Comparison of ENCODE assay signal across 14 cellular contexts in genomic region chr17:1505586-1505985, GRCh38. TPM values are rescaled to one million over a fixed set of nuclear protein-coding genes. Genes with fewer than 3 reads are reported as not detected.
DNase-seq lines count a peak whose midpoint lies in the region; ATAC-seq and TF ChIP-seq lines count a peak whose summit lies in the region.
"Had no signal": no experiment of that assay in that cellular context is flagged by ENCODE, and none has a peak within 500 bp of the region (broad histone marks: within the 10 kb centered on the region; RNA-seq: fewer than 3 reads in every experiment).

No MANE protein-coding gene starts in this region.

- peak overlapping the region; percentile 97 for H4K91ac ChIP-seq in neuronal stem cell (ENCODE audit: low read depth, low read length, poor library complexity)

- no peak overlapping the region for H2BK5ac ChIP-seq in neuronal stem cell (ENCODE audit: low read length)

- peak overlapping the region; percentile 77 for H4K8ac ChIP-seq in neuronal stem cell (ENCODE audit: low read depth, low read length)

- no peak overlapping the region for H3K14ac ChIP-seq in neuronal stem cell (ENCODE audit: low read length)

- H3K27me3 Mint-ChIP-seq in endodermal cell (ENCODE audit: insufficient read depth) = no peaks in the 10 kb centered on the region

- no peaks in the 10 kb centered on the region for H3K79me1 ChIP-seq in neuronal stem cell (ENCODE audit: low read depth, low read length)

- H3K4me1 ChIP-seq in NT2/D1 (ENCODE audit: insufficient read depth, insufficient read length) = peaks cover 11% of the 10 kb centered on the region
- peaks cover 11 to 69% (median 43%) of the 10 kb centered on the region in 9 donors for H3K4me1 ChIP-seq in heart right ventricle
- peaks cover 0 to 5% of the 10 kb centered on the region in 2 donors for H3K4me1 ChIP-seq in neuronal stem cell (ENCODE audit: control insufficient read depth in 2 of 2, insufficient read depth in 1 of 2, low read depth in 1 of 2, low read length in 2 of 2)
- H3K4me1 ChIP-seq in endodermal cell (ENCODE audit: control insufficient read depth, insufficient read depth, low read length) = no peaks in the 10 kb centered on the region

- no peak overlapping the region for H3K4me3 Mint-ChIP-seq in endodermal cell
- H3K4me3 Mint-ChIP-seq: GM23338 had no signal

- no peaks in the 10 kb centered on the region for H3K9me3 Mint-ChIP-seq in endodermal cell
- H3K9me3 Mint-ChIP-seq: GM23338 had no signal

- H3K27ac ChIP-seq in 22Rv1 (peak overlapping the region; percentile 63; the same call in 1 of the 2 replicates), heart right ventricle (peak overlapping the region in 8 of 10 donors; percentile 4 to 72 (median 34)), neuronal stem cell (replicated peaks; ENCODE audit: low read length) (peak overlapping the region; percentile 56), endodermal cell (ENCODE audit: low read depth, low read length) (no peak overlapping the region)

- 49 to 55% methylated on average over 5 of the region's 5 CpGs for WGBS in heart right ventricle, 2 donors
- no CpG with 5 or more reads among the region's 5 CpGs for WGBS in neuronal stem cell (ENCODE audit: extremely low coverage in 2 of 2, insufficient read length in 2 of 2, insufficient replicate concordance in 1 of 2), 2 donors
- 92 to 95% methylated on average over 4 to 5 of the region's 5 CpGs for WGBS in endodermal cell (ENCODE audit: insufficient coverage in 1 of 2, insufficient read length in 1 of 2), 2 experiments

- intact Hi-C loops in heart right ventricle (cut with DNase I) = no loop called here

- peak overlapping the region; percentile 77 for H3K18ac ChIP-seq in neuronal stem cell (ENCODE audit: low read length)

- H3K36me3 ChIP-seq in NT2/D1 (ENCODE audit: insufficient read depth, insufficient read length, low read length) (peaks cover 16% of the 10 kb centered on the region), heart right ventricle (peaks cover 0 to 83% (median 3%) of the 10 kb centered on the region in 9 donors), neuronal stem cell (replicated peaks in 1 of 2; ENCODE audit: control insufficient read depth in 2 of 2, insufficient read depth in 2 of 2, low read length in 2 of 2) (peaks cover 3 to 12% of the 10 kb centered on the region in 2 donors), endodermal cell (ENCODE audit: control insufficient read depth, insufficient read depth, low read length) (peaks cover 5% of the 10 kb centered on the region)

- H3K4me3 ChIP-seq in NT2/D1 (ENCODE audit: insufficient read length, low read depth) (no peak overlapping the region), heart right ventricle (no peak overlapping the region), neuronal stem cell (ENCODE audit: low read length in 2 of 2) (no peak overlapping the region), endodermal cell (ENCODE audit: low read length) (no peak overlapping the region)
- H3K4me3 ChIP-seq: GM23338 had no signal

- peak overlapping the region; percentile 92 for H2AK5ac ChIP-seq in neuronal stem cell (ENCODE audit: low read depth, low read length)

- peak overlapping the region; percentile 32 for H2BK12ac ChIP-seq in neuronal stem cell (ENCODE audit: low read length)

- H3K36me3 Mint-ChIP-seq in endodermal cell (ENCODE audit: low read depth) = peaks cover 21% of the 10 kb centered on the region

- no peak overlapping the region for H3K4ac ChIP-seq in neuronal stem cell (ENCODE audit: low read length)

- ATAC-seq in heart right ventricle (peak in 4 of 8 donors; percentile 4 to 52 (median 26)), GM18907 (IDR thresholded peaks at IDR 0.05; ENCODE audit: unreplicated experiment) (no peak)
- ATAC-seq: GM23338 had no signal

- H3K9me3 ChIP-seq in NT2/D1 (ENCODE audit: insufficient read depth, low read length) = no peaks in the 10 kb centered on the region
- H3K9me3 ChIP-seq in heart right ventricle = no peaks in the 10 kb centered on the region
- H3K9me3 ChIP-seq in neuronal stem cell (replicated peaks in 1 of 2; ENCODE audit: control insufficient read depth in 2 of 2, insufficient read depth in 1 of 2, low read depth in 1 of 2, low read length in 2 of 2) = no peaks in the 10 kb centered on the region
- H3K9me3 ChIP-seq in endodermal cell (ENCODE audit: control insufficient read depth, low read length) = no peaks in the 10 kb centered on the region

- DNase-seq in NT2/D1 (ENCODE audit: low read depth, low spot score) (no peak), heart right ventricle (no peak), neuronal stem cell (ENCODE audit: low spot score) (no peak), endodermal cell (no peak)
- DNase-seq in stimulated activated CD4-positive, alpha-beta T cell treated with anti-CD3 and anti-CD28 coated beads, Interleukin-12 subunit alpha, Interleukin-12 subunit beta, amount 100 ng/mL, for 4 hours = no peak
- no peak for DNase-seq in NK-92 treated with Interleukin-12 subunit alpha and Interleukin-12 subunit beta, amount 100 ng/mL, for 24 hours (lab: John Stamatoyannopoulos, UW)
- DNase-seq: COR-L47, KBM-7, NCI-H1436 treated with DMSO at 0.1 percent for 48 hours, NCI-H2081 treated with DMSO at 0.1 percent for 48 hours, NCI-H510A had no signal

- TF ChIP-seq CTCF in 22Rv1 (IDR thresholded peaks at IDR 0.05) = no peak
- TF ChIP-seq CTCF in heart right ventricle (IDR thresholded peaks at IDR 0.05) = no peak
- no peak for TF ChIP-seq CTCF in endodermal cell (conservative IDR thresholded peaks at IDR 0.05)

- peak overlapping the region; percentile 14 for H3K4me2 ChIP-seq in neuronal stem cell (ENCODE audit: insufficient read depth, low read length, poor library complexity, severe bottlenecking)
- H3K4me2 ChIP-seq: GM23338 had no signal

- no peak overlapping the region for H2AFZ ChIP-seq in neuronal stem cell (ENCODE audit: low read length)
- H2AFZ ChIP-seq: GM23338 had no signal

- H3K4me1 Mint-ChIP-seq in endodermal cell = no peaks in the 10 kb centered on the region

- H2BK15ac ChIP-seq in neuronal stem cell (ENCODE audit: low read length) = no peak overlapping the region

- no peak overlapping the region for H3K27ac Mint-ChIP-seq in endodermal cell
- H3K27ac Mint-ChIP-seq: GM23338 had no signal

- H3K23ac ChIP-seq in neuronal stem cell (ENCODE audit: low read depth, low read length, poor library complexity) = no peak overlapping the region

- H2BK120ac ChIP-seq in neuronal stem cell (ENCODE audit: low read depth, low read length) = no peak overlapping the region

- H3K9ac ChIP-seq in NT2/D1 (ENCODE audit: insufficient read length, low read depth) (peak overlapping the region; percentile 4), neuronal stem cell (ENCODE audit: low read depth, low read length, poor library complexity) (peak overlapping the region; percentile 68), endodermal cell (ENCODE audit: extremely low read depth, low read length, poor library complexity, severe bottlenecking) (no peak overlapping the region)

- H3K27me3 ChIP-seq in NT2/D1 (ENCODE audit: insufficient read depth, insufficient read length) (no peaks in the 10 kb centered on the region), heart right ventricle (no peaks in the 10 kb centered on the region), neuronal stem cell (ENCODE audit: control insufficient read depth in 3 of 3, insufficient read depth in 3 of 3, low read depth in 1 of 3, low read length in 3 of 3) (no peaks in the 10 kb centered on the region), endodermal cell (ENCODE audit: control insufficient read depth, insufficient read depth, low read length, poor library complexity, severe bottlenecking) (no peaks in the 10 kb centered on the region)

RNA-seq across cellular contexts. Expression of gene INPP5K, which starts 10.8 kb away (rescaled TPM):
- total RNA-seq in heart right ventricle (10 to 100 TPM; 26.8 to 41.2 (median 32.7) TPM), endodermal cell (10 to 100 TPM; 22.2 to 30.0 TPM)
- polyA plus RNA-seq in heart right ventricle = 10 to 100 TPM; 38.6 to 45.5 TPM
- 11.1 TPM for polyA plus RNA-seq in neuronal stem cell (2013, experiment 1 of 2)
- 10.1 TPM for polyA plus RNA-seq in neuronal stem cell (2013, experiment 2 of 2)
- polyA plus RNA-seq in endodermal cell (2013, experiment 1 of 2) = 21.5 TPM
- polyA plus RNA-seq in endodermal cell (2013, experiment 2 of 2) = 19.5 TPM

RNA-seq across cellular contexts. Expression of gene MYO1C, which starts 13.1 kb away (rescaled TPM):
- total RNA-seq in heart right ventricle = 100 to 1,000 TPM; 131 to 229 (median 179) TPM
- 100 to 1,000 TPM; 101 to 120 TPM for polyA plus RNA-seq in heart right ventricle
- 42.3 TPM for polyA plus RNA-seq in neuronal stem cell (2013, experiment 1 of 2)
- polyA plus RNA-seq in neuronal stem cell (2013, experiment 2 of 2) = 42.0 TPM
- 10 to 100 TPM; 75.5 to 90.0 TPM for total RNA-seq in endodermal cell
- 32.2 TPM for polyA plus RNA-seq in endodermal cell (2013, experiment 1 of 2)
- polyA plus RNA-seq in endodermal cell (2013, experiment 2 of 2) = 32.5 TPM

RNA-seq across cellular contexts. Expression of gene CRK, which starts 49.6 kb away (rescaled TPM):
- total RNA-seq in heart right ventricle (10 to 100 TPM; 30.4 to 47.5 (median 37.9) TPM), endodermal cell (10 to 100 TPM; 50.5 to 52.3 TPM)
- 10 to 100 TPM; 22.2 to 29.4 TPM for polyA plus RNA-seq in heart right ventricle
- 30.8 TPM for polyA plus RNA-seq in neuronal stem cell (2013, experiment 1 of 2)
- polyA plus RNA-seq in neuronal stem cell (2013, experiment 2 of 2) = 32.4 TPM
- polyA plus RNA-seq in endodermal cell (2013, experiment 1 of 2) = 44.9 TPM
- polyA plus RNA-seq in endodermal cell (2013, experiment 2 of 2) = 43.6 TPM

RNA-seq across cellular contexts. Expression of gene PITPNA, which starts 57.0 kb away (rescaled TPM):
- total RNA-seq in heart right ventricle (10 to 100 TPM; 39.5 to 61.0 (median 50.6) TPM), endodermal cell (10 to 100 TPM; 62.6 TPM)
- 10 to 100 TPM in 1 of 2 donors, 1 to 10 TPM in 1; 8.0 to 36.9 TPM for polyA plus RNA-seq in heart right ventricle
- polyA plus RNA-seq in neuronal stem cell (2013, experiment 1 of 2) = 62.6 TPM
- 64.6 TPM for polyA plus RNA-seq in neuronal stem cell (2013, experiment 2 of 2)
- polyA plus RNA-seq in endodermal cell (2013, experiment 1 of 2) = 43.6 TPM
- 42.3 TPM for polyA plus RNA-seq in endodermal cell (2013, experiment 2 of 2)
